In the genomic region with DNA sequence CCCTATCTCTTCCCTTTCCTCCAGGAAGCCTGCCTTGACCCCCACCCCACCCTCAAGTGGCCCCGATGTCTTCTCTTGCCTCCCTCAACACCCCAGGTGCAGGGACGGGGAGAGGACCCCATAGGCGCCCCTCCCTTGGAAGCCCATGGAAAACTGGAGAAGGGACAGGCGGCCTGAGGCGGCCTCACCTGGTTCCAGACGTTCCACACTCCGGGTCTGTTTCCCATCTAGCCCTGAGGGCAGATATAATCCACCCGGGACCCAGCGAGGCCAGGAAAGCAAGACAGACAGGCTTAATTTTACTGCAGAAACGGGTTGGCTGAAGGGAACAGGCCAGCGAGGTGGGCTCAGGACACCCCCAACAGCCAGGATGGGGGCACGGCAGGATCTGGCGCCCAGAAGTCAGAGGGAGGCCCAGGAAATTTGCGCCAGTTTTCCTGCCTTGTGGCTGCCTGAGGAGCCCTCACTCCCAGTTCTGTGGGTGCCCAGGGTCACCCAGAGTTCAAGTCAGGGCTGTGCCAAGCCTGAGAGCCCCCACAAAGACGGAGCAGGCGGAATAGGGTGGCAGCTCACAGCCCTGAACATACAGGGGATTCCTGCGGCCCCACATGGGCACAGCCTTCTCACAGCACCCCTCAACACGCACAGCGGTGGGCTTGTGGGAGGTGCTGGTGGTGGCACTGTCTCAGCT, we compare ENCODE assay signal across 11 cellular contexts. TPM values are rescaled to one million over a fixed set of nuclear protein-coding genes. Genes with fewer than 3 reads are reported as not detected.
DNase-seq lines count a peak whose midpoint lies in the region; ATAC-seq and TF ChIP-seq lines count a peak whose summit lies in the region.
"Had no signal": no experiment of that assay in that cellular context is flagged by ENCODE, and none has a peak within 500 bp of the region (broad histone marks: within the 10 kb centered on the region; RNA-seq: fewer than 3 reads in every experiment).

No MANE protein-coding gene starts in this region.

- no peak for TF ChIP-seq CTCF in left lung (IDR thresholded peaks at IDR 0.05)

- no peaks in the 10 kb centered on the region for H3K9me3 ChIP-seq in left lung

- POLR2A ChIA-PET in activated naive CD8-positive, alpha-beta T cell treated with anti-CD3 and anti-CD28 coated beads, Interleukin-2, amount 10 ng/mL, durations not matched to agents 7 days and 5 days (lab: Charles Lee), result interaction anchor here (1.6 to 6.0 kb wide), 6 partner anchors 11 to 330 kb away, joined by 3 to 118 read pairs (median 29); partner anchors contain the start of genes ANO9, BET1L, PTDSS2 and RIC8A

- peak overlapping the region; percentile 56 to 66 for H3K4me3 ChIP-seq in left lung

- peaks cover 12% of the 10 kb centered on the region for H3K36me3 Mint-ChIP-seq in T-helper 1 cell treated with Interleukin-12 subunit alpha and Interleukin-12 subunit beta and Interleukin-4 antibody, amounts not matched to agents 30 μg/mL and 1 μg/mL, for 36 hours (ENCODE audit: low read depth)
- H3K36me3 Mint-ChIP-seq in activated naive CD8-positive, alpha-beta T cell treated with anti-CD3 and anti-CD28 coated beads, Interleukin-2, amount 10 ng/mL, durations not matched to agents 7 days and 5 days, result peaks cover 6% of the 10 kb centered on the region

- peak overlapping the region; percentile 83 for H3K27ac ChIP-seq in left lung

- H3K27me3 ChIP-seq in left lung, result peaks cover 0 to 34% of the 10 kb centered on the region in 2 donors

- H3K4me3 Mint-ChIP-seq in T-helper 1 cell treated with Interleukin-12 subunit alpha and Interleukin-12 subunit beta and Interleukin-4 antibody, amounts not matched to agents 30 μg/mL and 1 μg/mL, for 36 hours, result peak overlapping the region; percentile 69
- peak overlapping the region; percentile 75 for H3K4me3 Mint-ChIP-seq in activated naive CD8-positive, alpha-beta T cell treated with anti-CD3 and anti-CD28 coated beads, Interleukin-2, amount 10 ng/mL, durations not matched to agents 7 days and 5 days
- peak overlapping the region; percentile 77 to 80 for H3K4me3 Mint-ChIP-seq in stimulated activated naive CD8-positive, alpha-beta T cell treated with anti-CD3 and anti-CD28 coated beads, Interleukin-15, amount 100 ng/mL, for 72 hours

- peak overlapping the region; percentile 65 for H3K27ac Mint-ChIP-seq in T-helper 1 cell treated with Interleukin-12 subunit alpha and Interleukin-12 subunit beta and Interleukin-4 antibody, amounts not matched to agents 30 μg/mL and 1 μg/mL, for 36 hours
- peak overlapping the region; percentile 64 for H3K27ac Mint-ChIP-seq in activated naive CD8-positive, alpha-beta T cell treated with anti-CD3 and anti-CD28 coated beads, Interleukin-2, amount 10 ng/mL, durations not matched to agents 7 days and 5 days
- H3K27ac Mint-ChIP-seq in stimulated activated naive CD8-positive, alpha-beta T cell treated with anti-CD3 and anti-CD28 coated beads, Interleukin-15, amount 100 ng/mL, for 72 hours, result no peak overlapping the region

- peaks cover 26% of the 10 kb centered on the region for H3K4me1 Mint-ChIP-seq in T-helper 1 cell treated with Interleukin-12 subunit alpha and Interleukin-12 subunit beta and Interleukin-4 antibody, amounts not matched to agents 30 μg/mL and 1 μg/mL, for 36 hours (ENCODE audit: low read depth)
- peaks cover 15% of the 10 kb centered on the region for H3K4me1 Mint-ChIP-seq in activated naive CD8-positive, alpha-beta T cell treated with anti-CD3 and anti-CD28 coated beads, Interleukin-2, amount 10 ng/mL, durations not matched to agents 7 days and 5 days
- peaks cover 37% of the 10 kb centered on the region for H3K4me1 Mint-ChIP-seq in stimulated activated naive CD8-positive, alpha-beta T cell treated with anti-CD3 and anti-CD28 coated beads, Interleukin-15, amount 100 ng/mL, for 72 hours

- H3K27me3 Mint-ChIP-seq in T-helper 1 cell treated with Interleukin-12 subunit alpha and Interleukin-12 subunit beta and Interleukin-4 antibody, amounts not matched to agents 30 μg/mL and 1 μg/mL, for 36 hours (ENCODE audit: low read depth), result no peaks in the 10 kb centered on the region
- H3K27me3 Mint-ChIP-seq in activated naive CD8-positive, alpha-beta T cell treated with anti-CD3 and anti-CD28 coated beads, Interleukin-2, amount 10 ng/mL, durations not matched to agents 7 days and 5 days, result no peaks in the 10 kb centered on the region
- no peaks in the 10 kb centered on the region for H3K27me3 Mint-ChIP-seq in stimulated activated naive CD8-positive, alpha-beta T cell treated with anti-CD3 and anti-CD28 coated beads, Interleukin-15, amount 100 ng/mL, for 72 hours

- intact Hi-C loops in left lung (cut with DNase I), result no loop called here

- H3K4me1 ChIP-seq in left lung, result peaks cover 10 to 38% of the 10 kb centered on the region in 2 donors

- no peak for ATAC-seq in activated naive CD8-positive, alpha-beta T cell treated with anti-CD3 and anti-CD28 coated beads, Interleukin-2, amount 10 ng/mL, durations not matched to agents 7 days and 5 days (ENCODE audit: low read depth)
- ATAC-seq in left lung (no peak), GM18517 (IDR thresholded peaks at IDR 0.05; ENCODE audit: unreplicated experiment) (no peak)
- ATAC-seq in stimulated activated naive CD8-positive, alpha-beta T cell treated with anti-CD3 and anti-CD28 coated beads, Interleukin-15, amount 100 ng/mL, for 72 hours, result no peak

- no peaks in the 10 kb centered on the region for H3K9me3 Mint-ChIP-seq in T-helper 1 cell treated with Interleukin-12 subunit alpha and Interleukin-12 subunit beta and Interleukin-4 antibody, amounts not matched to agents 30 μg/mL and 1 μg/mL, for 36 hours
- H3K9me3 Mint-ChIP-seq in activated naive CD8-positive, alpha-beta T cell treated with anti-CD3 and anti-CD28 coated beads, Interleukin-2, amount 10 ng/mL, durations not matched to agents 7 days and 5 days, result no peaks in the 10 kb centered on the region
- no peaks in the 10 kb centered on the region for H3K9me3 Mint-ChIP-seq in stimulated activated naive CD8-positive, alpha-beta T cell treated with anti-CD3 and anti-CD28 coated beads, Interleukin-15, amount 100 ng/mL, for 72 hours

- DNase-seq in T-helper 1 cell (no peak), left lung (peak in 1 of 2 donors; percentile 45), GM19240 (ENCODE audit: insufficient read length, low spot score) (no peak), ureter (ENCODE audit: low spot score) (no peak)
- peak; percentile 32 for DNase-seq in activated naive CD8-positive, alpha-beta T cell treated with anti-CD3 and anti-CD28 coated beads, Interleukin-2, amount 10 ng/mL, durations not matched to agents 7 days and 5 days
- no peak for DNase-seq in stimulated activated naive CD8-positive, alpha-beta T cell treated with anti-CD3 and anti-CD28 coated beads, Interleukin-15, amount 100 ng/mL, for 72 hours
- DNase-seq: hypothalamus, NCI-H446 treated with DMSO at 0.1 percent for 48 hours had no signal

- H3K36me3 ChIP-seq in left lung, result no peaks in the 10 kb centered on the region

RNA-seq across cellular contexts. Expression of gene SIGIRR, which starts 3.0 kb away (rescaled TPM):
- 100 to 1,000 TPM; 273 to 276 TPM for total RNA-seq in activated naive CD8-positive, alpha-beta T cell treated with anti-CD3 and anti-CD28 coated beads, Interleukin-2, amount 10 ng/mL, durations not matched to agents 7 days and 5 days
- 10 to 100 TPM; 59.0 to 74.8 TPM for total RNA-seq in left lung
- total RNA-seq in ureter, result 73.9 TPM

RNA-seq across cellular contexts. Expression of gene PKP3, which starts 23.8 kb away (rescaled TPM):
- under 1 TPM; 0.30 to 0.45 TPM for total RNA-seq in activated naive CD8-positive, alpha-beta T cell treated with anti-CD3 and anti-CD28 coated beads, Interleukin-2, amount 10 ng/mL, durations not matched to agents 7 days and 5 days
- total RNA-seq in left lung, result 10 to 100 TPM; 43.3 to 48.6 TPM
- total RNA-seq in ureter, result 78.5 TPM
- total RNA-seq: A673 had no signal

RNA-seq across cellular contexts. Expression of gene ANO9, which starts 24.0 kb away (rescaled TPM):
- 100 to 1,000 TPM; 115 to 122 TPM for total RNA-seq in activated naive CD8-positive, alpha-beta T cell treated with anti-CD3 and anti-CD28 coated beads, Interleukin-2, amount 10 ng/mL, durations not matched to agents 7 days and 5 days
- total RNA-seq in left lung (10 to 100 TPM; 20.2 to 28.0 TPM), ureter (17.9 TPM)
- total RNA-seq: A673 had no signal

RNA-seq across cellular contexts. Expression of gene PTDSS2, which starts 32.3 kb away (rescaled TPM):
- 10 to 100 TPM; 27.6 to 27.8 TPM for total RNA-seq in activated naive CD8-positive, alpha-beta T cell treated with anti-CD3 and anti-CD28 coated beads, Interleukin-2, amount 10 ng/mL, durations not matched to agents 7 days and 5 days
- 10 to 100 TPM; 25.6 to 27.9 TPM for total RNA-seq in left lung
- total RNA-seq in ureter, result 28.6 TPM

RNA-seq across cellular contexts. Expression of gene B4GALNT4, which starts 48.5 kb away (rescaled TPM):
- total RNA-seq in activated naive CD8-positive, alpha-beta T cell treated with anti-CD3 and anti-CD28 coated beads, Interleukin-2, amount 10 ng/mL, durations not matched to agents 7 days and 5 days, result 1 to 10 TPM; 1.1 TPM
- 1 to 10 TPM; 1.4 to 2.3 TPM for total RNA-seq in left lung
- 3.3 TPM for total RNA-seq in ureter

Comparison
In these comparisons a context has a peak if more than half of its experiments do, and no peak if none do; other contexts are left out.
1. H3K27ac Mint-ChIP-seq: peak in T-helper 1 cell treated with Interleukin-12 subunit alpha and Interleukin-12 subunit beta and Interleukin-4 antibody, amounts not matched to agents 30 μg/mL and 1 μg/mL, for 36 hours (single experiment) and activated naive CD8-positive, alpha-beta T cell treated with anti-CD3 and anti-CD28 coated beads, Interleukin-2, amount 10 ng/mL, durations not matched to agents 7 days and 5 days (single experiment); none in stimulated activated naive CD8-positive, alpha-beta T cell treated with anti-CD3 and anti-CD28 coated beads, Interleukin-15, amount 100 ng/mL, for 72 hours (0 of 2).
2. RNA of gene PKP3, which starts 23.8 kb away (total RNA-seq): 78.5 TPM in ureter (single experiment) and 43.3 to 48.6 TPM in left lung; 0.30 to 0.45 TPM in activated naive CD8-positive, alpha-beta T cell treated with anti-CD3 and anti-CD28 coated beads, Interleukin-2, amount 10 ng/mL, durations not matched to agents 7 days and 5 days; every median in the first group is over 10 times any median in the second.
3. Peak in every context shown above with its lines, with median percentiles within 50 percentile points of each other: H3K4me3 Mint-ChIP-seq.